14 cellular contexts compared by ENCODE assay signal in genomic region chr20:2504803-2505202, GRCh38. TPM values are rescaled to one million over a fixed set of nuclear protein-coding genes. Genes with fewer than 3 reads are reported as not detected.
"Had no signal": no experiment of that assay in that cellular context is flagged by ENCODE, and none has a peak within 500 bp of the region (broad histone marks: within the 10 kb centered on the region; RNA-seq: fewer than 3 reads in every experiment).

No MANE protein-coding gene starts in this region.

RNA-seq across cellular contexts. Expression of gene TMC2, which starts 31.6 kb away (rescaled TPM):
- total RNA-seq: activated B cell treated with CpG ODN at 0.5 μM for 24 hours; activated CD4-positive, alpha-beta memory T cell treated with anti-CD3 and anti-CD28 coated beads for 36 hours; activated CD4-positive, alpha-beta memory T cell treated with anti-CD3 and anti-CD28 coated beads, Interleukin-2, amount 10 ng/mL, durations not matched to agents 7 days and 5 days; activated CD4-positive, alpha-beta T cell treated with anti-CD3 and anti-CD28 coated beads for 36 hours; activated CD4-positive, alpha-beta T cell treated with anti-CD3 and anti-CD28 coated beads, Interleukin-2, amount 10 ng/mL, durations not matched to agents 24 days and 14 days; activated CD4-positive, alpha-beta T cell treated with anti-CD3 and anti-CD28 coated beads, Interleukin-2, amount 10 ng/mL, durations not matched to agents 7 days and 5 days; activated CD8-positive, alpha-beta memory T cell treated with anti-CD3 and anti-CD28 coated beads for 36 hours; activated CD8-positive, alpha-beta memory T cell treated with anti-CD3 and anti-CD28 coated beads, Interleukin-2, amount 10 ng/mL, durations not matched to agents 7 days and 5 days; activated CD8-positive, alpha-beta T cell treated with anti-CD3 and anti-CD28 coated beads for 36 hours; activated CD8-positive, alpha-beta T cell treated with anti-CD3 and anti-CD28 coated beads, Interleukin-2, amount 10 ng/mL, durations not matched to agents 7 days and 5 days; T-helper 1 cell treated with Interleukin-12 subunit alpha and Interleukin-12 subunit beta and Interleukin-4 antibody, amounts not matched to agents 30 ng/mL and 1 ng/mL, for 36 hours; T-helper 17 cell; T-helper 2 cell treated with Interferon-gamma antibody and Interleukin-4, amounts not matched to agents 100 ng/mL and 5 ng/mL, for 36 hours; WTC11 had no signal
